In the genomic region with DNA sequence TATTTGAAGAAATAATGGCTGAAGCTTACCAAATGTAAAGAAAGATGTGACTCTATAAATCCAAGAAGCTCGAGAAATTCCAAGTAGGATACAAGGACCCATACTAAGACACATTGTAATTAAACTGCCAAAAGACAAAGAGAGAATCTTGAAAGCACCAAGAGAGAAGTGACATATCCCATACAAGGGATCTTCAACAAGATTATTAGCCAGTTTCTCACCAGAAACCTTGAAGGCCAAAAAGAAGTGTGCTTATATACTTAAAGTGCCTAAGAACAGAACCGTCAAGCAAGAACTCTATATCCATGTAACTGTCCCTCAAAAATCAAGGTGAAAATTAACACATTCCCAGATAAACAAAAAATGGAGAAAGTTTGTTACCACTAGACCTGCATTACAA, we compare ENCODE assay signal across 25 cellular contexts.
"Had no signal": no experiment of that assay in that cellular context is flagged by ENCODE, and none has a peak within 500 bp of the region (broad histone marks: within the 10 kb centered on the region; RNA-seq: fewer than 3 reads in every experiment).

No MANE protein-coding gene starts in this region.

- H3K27ac Mint-ChIP-seq: dendritic cell treated with granulocyte-macrophage colony-stimulating factor and Interleukin-4, amounts not matched to agents 40 ng/mL and 50 ng/mL, for 4 days; effector memory CD8-positive, alpha-beta T cell; endodermal cell; mesothelial cell of epicardium; naive B cell had no signal

- H3K4me1 ChIP-seq: colonic mucosa, gastrocnemius medialis, left lung, lower lobe of right lung had no signal

- ATAC-seq: effector memory CD8-positive, alpha-beta T cell; esophagus mucosa; gastrocnemius medialis; heart right ventricle; left cardiac atrium; left lung; left ventricle myocardium superior; lower lobe of right lung; mucosa of descending colon had no signal

- H3K4me1 Mint-ChIP-seq: endodermal cell, naive B cell had no signal

- DNase-seq: colonic mucosa; cortex of kidney; effector CD8-positive, alpha-beta T cell; effector memory CD8-positive, alpha-beta T cell; endodermal cell; erythroblast; esophagus squamous epithelium; foreskin fibroblast; foreskin melanocyte; gastrocnemius medialis; glutamatergic neuron; head of caudate nucleus; heart right ventricle; hippocampal formation; left cardiac atrium; left lung; left ventricle myocardium superior; lower lobe of right lung; mesenchymal stem cell; mucosa of descending colon; naive B cell had no signal

- H3K9me3 ChIP-seq: colonic mucosa had no signal

- H3K27me3 Mint-ChIP-seq: dendritic cell treated with granulocyte-macrophage colony-stimulating factor and Interleukin-4, amounts not matched to agents 40 ng/mL and 50 ng/mL, for 4 days; effector memory CD8-positive, alpha-beta T cell had no signal

- H3K36me3 ChIP-seq: colonic mucosa, heart right ventricle, left lung, lower lobe of right lung had no signal

- H3K4me3 ChIP-seq: colonic mucosa, esophagus squamous epithelium, gastrocnemius medialis, heart right ventricle, left lung, lower lobe of right lung, mucosa of descending colon had no signal

- H3K4me3 Mint-ChIP-seq: dendritic cell treated with granulocyte-macrophage colony-stimulating factor and Interleukin-4, amounts not matched to agents 40 ng/mL and 50 ng/mL, for 4 days; effector memory CD8-positive, alpha-beta T cell; endodermal cell; mesothelial cell of epicardium; naive B cell had no signal

- H3K27ac ChIP-seq: colonic mucosa, epithelial cell of prostate, esophagus squamous epithelium, gastrocnemius medialis, heart right ventricle, left lung, lower lobe of right lung had no signal

- H3K27me3 ChIP-seq: colonic mucosa, esophagus squamous epithelium, gastrocnemius medialis, heart right ventricle, left lung had no signal
